ENCODE assay signal across 19 cellular contexts in the genomic region with DNA sequence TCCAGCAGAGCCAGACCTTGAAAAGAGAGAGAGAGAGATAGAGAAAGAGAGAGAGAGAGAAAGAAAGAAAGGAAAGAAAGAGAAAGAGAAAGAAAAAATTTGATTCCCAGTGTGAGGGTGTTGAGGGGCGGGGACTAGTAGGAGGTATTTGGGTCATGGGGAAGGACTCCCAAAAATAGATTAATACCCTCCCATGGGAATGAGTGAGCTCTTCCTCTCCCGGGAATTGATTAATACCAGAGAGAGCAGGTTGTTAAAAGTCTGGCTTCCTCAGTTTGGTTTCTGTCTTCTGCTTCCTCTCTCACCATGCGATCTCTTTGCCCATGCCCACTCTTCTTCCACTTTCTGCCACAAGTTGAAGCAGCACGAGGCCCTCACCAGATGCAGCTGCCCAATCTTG.
A peak's percentile ranks its signal among the peaks of the same experiment; 100 is the strongest.
DNase-seq lines count a peak whose midpoint lies in the region; ATAC-seq lines count a peak whose summit lies in the region.
"Had no signal": no experiment of that assay in that cellular context is flagged by ENCODE, and none has a peak within 500 bp of the region (broad histone marks: within the 10 kb centered on the region; RNA-seq: fewer than 3 reads in every experiment).

No MANE protein-coding gene starts in this region.

- H3K27ac Mint-ChIP-seq in memory B cell = peak overlapping the region; percentile 69
- H3K27ac Mint-ChIP-seq: natural killer cell, T-cell had no signal

- no peaks in the 10 kb centered on the region for H3K9me3 Mint-ChIP-seq in memory B cell
- H3K9me3 Mint-ChIP-seq: central memory CD8-positive, alpha-beta T cell; natural killer cell; T-cell had no signal

- H3K4me1 Mint-ChIP-seq in memory B cell = peaks cover 7% of the 10 kb centered on the region
- H3K4me1 Mint-ChIP-seq: central memory CD8-positive, alpha-beta T cell; natural killer cell; T-cell had no signal

- ATAC-seq in GM18498 (IDR thresholded peaks at IDR 0.05; ENCODE audit: unreplicated experiment) (peak; percentile 51), GM21367 (IDR thresholded peaks at IDR 0.05; ENCODE audit: unreplicated experiment) (peak; percentile 61), HG03354 (IDR thresholded peaks at IDR 0.05; ENCODE audit: poor library complexity, severe bottlenecking, unreplicated experiment) (peak; percentile 61), memory B cell (ENCODE audit: low read depth) (peak; percentile 66)
- ATAC-seq in activated CD4-positive, CD25-positive, alpha-beta regulatory T cell treated with anti-CD3 and anti-CD28 coated beads, Interleukin-2, amount 50 U/mL, for 24 hours = no peak
- ATAC-seq: natural killer cell, T-cell had no signal

- H3K4me3 Mint-ChIP-seq in memory B cell = peak overlapping the region; percentile 6
- H3K4me3 Mint-ChIP-seq: central memory CD8-positive, alpha-beta T cell; natural killer cell; T-cell had no signal

- no peaks in the 10 kb centered on the region for H3K36me3 Mint-ChIP-seq in memory B cell
- H3K36me3 Mint-ChIP-seq: natural killer cell had no signal

- DNase-seq in memory B cell (ENCODE audit: low spot score in 2 of 2) (no peak), SIG-M5 (lab: John Stamatoyannopoulos, UW) (no peak), GM19240 (ENCODE audit: insufficient read length, low spot score) (no peak), NCI-H2081 treated with DMSO at 0.1 percent for 48 hours (lab: John Stamatoyannopoulos, UW) (no peak)
- DNase-seq: activated effector memory CD4-positive, alpha-beta T cell treated with Interleukin-2 at 50 U/mL for 16 hours; DMS 273 treated with DMSO at 0.1 percent for 48 hours; effector CD4-positive, alpha-beta T cell; islet precursor cell; Kasumi-1; natural killer cell; NCI-H1417 treated with DMSO at 0.1 percent for 48 hours; stimulated activated CD4-positive, alpha-beta T cell treated with anti-CD3 and anti-CD28 coated beads, Interleukin-4, amount 100 ng/mL, for 24 hours; T-cell; thyroid gland had no signal

- H3K27me3 Mint-ChIP-seq in memory B cell = no peaks in the 10 kb centered on the region
- H3K27me3 Mint-ChIP-seq: central memory CD8-positive, alpha-beta T cell; T-cell had no signal

Comparison
In these comparisons a context has a peak if more than half of its experiments do, and no peak if none do; other contexts are left out.
1. ATAC-seq: peak in GM18498 (single experiment), GM21367 (single experiment), HG03354 (single experiment) and memory B cell (single experiment); none in activated CD4-positive, CD25-positive, alpha-beta regulatory T cell treated with anti-CD3 and anti-CD28 coated beads, Interleukin-2, amount 50 U/mL, for 24 hours (0 of 2).